Comparison of ENCODE assay signal across 8 cellular contexts in the genomic region with DNA sequence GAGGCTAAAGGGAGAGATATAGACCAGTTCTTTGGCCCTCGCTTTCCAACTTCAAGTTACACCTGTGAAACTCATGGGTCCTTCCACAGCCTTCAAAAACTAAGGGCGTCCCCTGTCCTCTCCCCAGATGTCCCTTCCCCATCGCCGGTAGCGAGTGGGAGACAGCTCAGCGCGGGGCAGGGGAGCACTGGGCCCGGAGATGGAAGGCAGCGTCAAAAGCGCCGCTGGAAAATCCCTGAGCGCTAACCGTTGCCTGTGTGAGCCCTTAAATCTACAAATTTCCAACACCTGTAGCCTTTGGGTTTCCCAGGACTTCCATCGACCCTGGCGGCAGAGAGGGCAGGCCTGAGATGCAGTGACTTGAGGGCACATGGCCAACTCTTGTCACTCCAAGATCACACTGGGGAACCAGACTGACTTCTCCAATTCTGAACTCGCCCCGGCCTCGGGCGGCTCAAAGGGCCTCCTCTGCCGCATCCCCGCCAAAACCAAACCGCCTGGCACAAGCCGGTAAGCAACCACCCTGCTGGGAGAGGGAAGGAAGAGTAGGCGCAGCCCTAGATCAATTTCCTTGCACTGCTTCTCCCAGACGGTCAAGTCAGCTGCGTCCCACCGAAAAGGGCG. TPM values are rescaled to one million over a fixed set of nuclear protein-coding genes. Genes with fewer than 3 reads are reported as not detected.
DNase-seq lines count a peak whose midpoint lies in the region; ATAC-seq and TF ChIP-seq lines count a peak whose summit lies in the region.

No MANE protein-coding gene starts in this region.

- peaks cover 12% of the 10 kb centered on the region for H3K27me3 ChIP-seq in KMS-11 (ENCODE audit: insufficient read depth, low read depth)
- H3K27me3 ChIP-seq in heart right ventricle: peaks cover 0 to 24% (median 0%) of the 10 kb centered on the region in 7 donors

- DNase-seq in ELF-1 (ENCODE audit: low read depth, low spot score) (peak; percentile 60), heart right ventricle (peak; percentile 58 to 63), posterior vena cava (ENCODE audit: low spot score) (peak; percentile 85), DMS153 treated with DMSO at 0.1 percent for 48 hours (lab: John Stamatoyannopoulos, UW; ENCODE audit: unreplicated experiment) (no peak), NCI-H1048 (lab: John Stamatoyannopoulos, UW) (no peak)

- intact Hi-C loops in heart right ventricle (cut with DNase I): loop anchor here in 9 of 10 donors (2.0 to 10.0 kb wide), 11 partner anchors 20 to 284 kb away; no protein-coding TSS in a partner anchor
- intact Hi-C loops in posterior vena cava (cut with DNase I): loop anchor here (5.0 to 10.0 kb wide), 3 partner anchors 71 to 292 kb away; no protein-coding TSS in a partner anchor

- peak overlapping the region; percentile 73 for H3K4me3 Mint-ChIP-seq in activated naive CD4-positive, alpha-beta T cell treated with anti-CD3 and anti-CD28 coated beads, Interleukin-2, amount 50 U/mL, for 24 hours

- no peak overlapping the region for H3K4me3 ChIP-seq in KMS-11 (IDR thresholded peaks at IDR 0.05; ENCODE audit: insufficient read depth, low read depth, low read length)
- H3K4me3 ChIP-seq in heart right ventricle: peak overlapping the region; percentile 51 to 96 (median 90)

- H2AFZ ChIP-seq in KMS-11 (ENCODE audit: low read depth): peak overlapping the region; percentile 87

- peaks cover 22% of the 10 kb centered on the region for H3K4me1 Mint-ChIP-seq in activated naive CD4-positive, alpha-beta T cell treated with anti-CD3 and anti-CD28 coated beads, Interleukin-2, amount 50 U/mL, for 24 hours

- no peaks in the 10 kb centered on the region for H3K9me3 Mint-ChIP-seq in activated naive CD4-positive, alpha-beta T cell treated with anti-CD3 and anti-CD28 coated beads, Interleukin-2, amount 50 U/mL, for 24 hours

- no peaks in the 10 kb centered on the region for H4K20me1 ChIP-seq in KMS-11 (ENCODE audit: insufficient read depth)

- no peak overlapping the region for H3K27ac Mint-ChIP-seq in activated naive CD4-positive, alpha-beta T cell treated with anti-CD3 and anti-CD28 coated beads, Interleukin-2, amount 50 U/mL, for 24 hours

- ATAC-seq in heart right ventricle: peak in 6 of 8 donors; percentile 2 to 7 (median 4)
- ATAC-seq in GM21360 (IDR thresholded peaks at IDR 0.05; ENCODE audit: unreplicated experiment): no peak

- H3K36me3 Mint-ChIP-seq in activated naive CD4-positive, alpha-beta T cell treated with anti-CD3 and anti-CD28 coated beads, Interleukin-2, amount 50 U/mL, for 24 hours: no peaks in the 10 kb centered on the region

- no peaks in the 10 kb centered on the region for H3K9me3 ChIP-seq in heart right ventricle

- no peak for TF ChIP-seq CTCF in KMS-11 (conservative IDR thresholded peaks at IDR 0.05; ENCODE audit: low read depth, low read length)
- TF ChIP-seq CTCF in heart right ventricle (IDR thresholded peaks at IDR 0.05): peak in 1 of 9 donors; percentile 6

- H3K27ac ChIP-seq in KMS-11: no peak overlapping the region
- H3K27ac ChIP-seq in heart right ventricle: peak overlapping the region; percentile 91 to 100 (median 98)

- H3K36me3 ChIP-seq in KMS-11 (ENCODE audit: insufficient read depth): no peaks in the 10 kb centered on the region
- no peaks in the 10 kb centered on the region for H3K36me3 ChIP-seq in heart right ventricle

- 24 to 32% methylated on average over 28 of the region's 28 CpGs for WGBS in heart right ventricle, 2 donors

- peaks cover 20% of the 10 kb centered on the region for H3K27me3 Mint-ChIP-seq in activated naive CD4-positive, alpha-beta T cell treated with anti-CD3 and anti-CD28 coated beads, Interleukin-2, amount 50 U/mL, for 24 hours

- peak overlapping the region; percentile 22; the same call in 1 of the 2 replicates for H3K9ac ChIP-seq in KMS-11

- peak overlapping the region; percentile 89 for H3K4me2 ChIP-seq in KMS-11

- H3K79me2 ChIP-seq in KMS-11 (ENCODE audit: insufficient read depth, low read depth): no peaks in the 10 kb centered on the region

- H3K4me1 ChIP-seq in KMS-11 (ENCODE audit: low read depth, poor library complexity, severe bottlenecking): no peaks in the 10 kb centered on the region
- H3K4me1 ChIP-seq in heart right ventricle: peaks cover 0 to 38% (median 14%) of the 10 kb centered on the region in 9 donors

RNA-seq across cellular contexts. Expression of gene EPAS1, which starts 0.9 kb away (rescaled TPM):
- total RNA-seq in heart right ventricle (100 to 1,000 TPM; 176 to 415 (median 210) TPM), posterior vena cava (100 to 1,000 TPM; 374 to 478 TPM)
- polyA plus RNA-seq in heart right ventricle: 100 to 1,000 TPM; 112 to 119 TPM

Comparison
In these comparisons a context has a peak if more than half of its experiments do, and no peak if none do; other contexts are left out.
1. DNase-seq: peak in ELF-1 (single experiment), heart right ventricle (2 of 2) and posterior vena cava (single experiment); none in DMS153 treated with DMSO at 0.1 percent for 48 hours (single experiment) and NCI-H1048 (single experiment).